Comparison of ENCODE assay signal across 9 cellular contexts in genomic region chr4:8410641-8411271, GRCh38. TPM values are rescaled to one million over a fixed set of nuclear protein-coding genes. Genes with fewer than 3 reads are reported as not detected.
DNase-seq lines count a peak whose midpoint lies in the region; ATAC-seq and TF ChIP-seq lines count a peak whose summit lies in the region.
"Had no signal": no experiment of that assay in that cellular context is flagged by ENCODE, and none has a peak within 500 bp of the region (broad histone marks: within the 10 kb centered on the region; RNA-seq: fewer than 3 reads in every experiment).

No MANE protein-coding gene starts in this region.

- peaks cover 47% of the 10 kb centered on the region for H3K36me3 Mint-ChIP-seq in mesothelial cell of epicardium

- H3K4me1 Mint-ChIP-seq in mesothelial cell of epicardium = peaks cover 4% of the 10 kb centered on the region

- H3K4me3 Mint-ChIP-seq in mesothelial cell of epicardium = no peak overlapping the region
- H3K4me3 Mint-ChIP-seq: activated naive CD4-positive, alpha-beta T cell treated with anti-CD3 and anti-CD28 coated beads, Interleukin-2, amount 50 U/mL, for 24 hours had no signal

- ATAC-seq in HG03432 (IDR thresholded peaks at IDR 0.05; ENCODE audit: unreplicated experiment) (no peak), HG03159 (IDR thresholded peaks at IDR 0.05; ENCODE audit: unreplicated experiment) (no peak)

- H3K27me3 Mint-ChIP-seq in mesothelial cell of epicardium (ENCODE audit: low read depth) = no peaks in the 10 kb centered on the region
- H3K27me3 Mint-ChIP-seq: activated naive CD4-positive, alpha-beta T cell treated with anti-CD3 and anti-CD28 coated beads, Interleukin-2, amount 50 U/mL, for 24 hours had no signal

- no peak for TF ChIP-seq CTCF in mesothelial cell of epicardium (IDR thresholded peaks at IDR 0.05; ENCODE audit: unreplicated experiment)

- H3K27ac Mint-ChIP-seq in mesothelial cell of epicardium = peak overlapping the region; percentile 59
- H3K27ac Mint-ChIP-seq: activated naive CD4-positive, alpha-beta T cell treated with anti-CD3 and anti-CD28 coated beads, Interleukin-2, amount 50 U/mL, for 24 hours had no signal

- H3K9me3 Mint-ChIP-seq in mesothelial cell of epicardium = peaks cover 5% of the 10 kb centered on the region
- H3K9me3 Mint-ChIP-seq: activated naive CD4-positive, alpha-beta T cell treated with anti-CD3 and anti-CD28 coated beads, Interleukin-2, amount 50 U/mL, for 24 hours had no signal

- DNase-seq in SHP77 (lab: John Stamatoyannopoulos, UW) = peak; percentile 22 to 37
- no peak for DNase-seq in SHP77 treated with DMSO at 0.1 percent for 48 hours (lab: John Stamatoyannopoulos, UW)
- peak; percentile 91 for DNase-seq in NCI-H69 (lab: John Stamatoyannopoulos, UW)
- DNase-seq in dermis microvascular lymphatic vessel endothelial cell (ENCODE audit: low read depth in 2 of 2) = peak; percentile 88 to 94
- peak in 1 of 2 experiments; percentile 67 for DNase-seq in mesothelial cell of epicardium (ENCODE audit: low spot score in 2 of 2, unreplicated experiment in 2 of 2)
- DNase-seq in NAMALWA (ENCODE audit: low spot score) = no peak

RNA-seq across cellular contexts. Expression of gene ACOX3, which starts 29.8 kb away (rescaled TPM):
- 19.4 and 23.1 TPM in 2 replicates for total RNA-seq in dermis microvascular lymphatic vessel endothelial cell
- 57.5 to 60.0 TPM (median 59.7 TPM) in 3 replicates for total RNA-seq in mesothelial cell of epicardium

RNA-seq across cellular contexts. Expression of gene TRMT44, which starts 29.8 kb away (rescaled TPM):
- 7.4 and 9.1 TPM in 2 replicates for total RNA-seq in dermis microvascular lymphatic vessel endothelial cell
- 37.9 to 41.7 TPM (median 41.2 TPM) in 3 replicates for total RNA-seq in mesothelial cell of epicardium

Comparison
In these comparisons a context has a peak if more than half of its experiments do, and no peak if none do; other contexts are left out.
1. DNase-seq: peak in SHP77 (2 of 2), NCI-H69 (single experiment) and dermis microvascular lymphatic vessel endothelial cell (2 of 2); none in SHP77 treated with DMSO at 0.1 percent for 48 hours (single experiment) and NAMALWA (single experiment).